Comparison of ENCODE assay signal across 14 cellular contexts in the genomic region with DNA sequence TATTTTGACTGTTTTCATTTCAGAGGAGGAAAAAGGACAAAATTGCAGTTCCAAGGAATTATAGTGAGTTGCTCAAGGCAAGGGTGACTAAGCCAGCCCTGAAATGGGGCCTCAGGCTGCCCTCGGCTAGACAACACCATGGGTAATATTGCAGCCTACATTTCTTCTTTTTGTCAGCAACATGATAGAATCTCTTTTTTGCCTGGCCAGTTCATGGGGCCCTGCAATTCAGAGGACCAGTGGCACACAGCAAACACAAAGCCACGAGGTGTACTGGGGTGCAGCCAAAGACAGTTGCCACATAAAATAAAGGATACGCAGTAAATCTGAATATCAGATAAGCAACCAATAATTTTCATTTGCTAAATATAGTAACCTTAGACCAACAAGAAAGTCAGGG. TPM values are rescaled to one million over a fixed set of nuclear protein-coding genes. Genes with fewer than 3 reads are reported as not detected.
DNase-seq lines count a peak whose midpoint lies in the region; TF ChIP-seq lines count a peak whose summit lies in the region.
"Had no signal": no experiment of that assay in that cellular context is flagged by ENCODE, and none has a peak within 500 bp of the region (broad histone marks: within the 10 kb centered on the region; RNA-seq: fewer than 3 reads in every experiment).

No MANE protein-coding gene starts in this region.

- WGBS in suprapubic skin: 54% methylated on average over 3 of the region's 3 CpGs
- 40 to 43% methylated on average over 3 of the region's 3 CpGs for WGBS in esophagus squamous epithelium, 2 donors

- intact Hi-C loops in esophagus squamous epithelium (cut with DNase I): no loop called here

- H3K4me1 Mint-ChIP-seq in HFFc6 (ENCODE audit: low read depth): peaks cover 39% of the 10 kb centered on the region

- TF ChIP-seq CTCF in HFFc6 (IDR thresholded peaks at IDR 0.05): no peak
- no peak for TF ChIP-seq CTCF in suprapubic skin (IDR thresholded peaks at IDR 0.05)
- no peak for TF ChIP-seq CTCF in esophagus squamous epithelium (IDR thresholded peaks at IDR 0.05)

- peak overlapping the region; percentile 44 for H3K4me3 ChIP-seq in adipocyte (ENCODE audit: low read length)
- no peak overlapping the region for H3K4me3 ChIP-seq in suprapubic skin
- H3K4me3 ChIP-seq in esophagus squamous epithelium: no peak overlapping the region
- H3K4me3 ChIP-seq: skin epidermis had no signal

- DNase-seq in HFFc6 (peak; percentile 77), adipocyte (ENCODE audit: low read depth) (peak; percentile 94), islet precursor cell (peak; percentile 67), suprapubic skin (ENCODE audit: low spot score in 2 of 2) (no peak), NCI-H128 (lab: John Stamatoyannopoulos, UW; ENCODE audit: unreplicated experiment) (no peak), HPDE6-E6E7 (ENCODE audit: extremely low spot score) (no peak), esophagus squamous epithelium (lab: John Stamatoyannopoulos, UW) (no peak)
- DNase-seq: activated CD8-positive, alpha-beta memory T cell treated with anti-CD3 and anti-CD28 coated beads, Interleukin-2, amount 50 U/mL, for 48 hours; GOT3; midbrain; NCI-H1092 treated with DMSO at 0.1 percent for 48 hours; T-helper 9 cell had no signal

- no peaks in the 10 kb centered on the region for H3K27me3 Mint-ChIP-seq in HFFc6 (ENCODE audit: insufficient read depth)
- H3K27me3 Mint-ChIP-seq: brain had no signal

- H3K9ac ChIP-seq in adipocyte (ENCODE audit: low read length): peak overlapping the region; percentile 34

- no peaks in the 10 kb centered on the region for H3K9me3 ChIP-seq in adipocyte (ENCODE audit: control insufficient read depth, low read length)
- no peaks in the 10 kb centered on the region for H3K9me3 ChIP-seq in suprapubic skin
- no peaks in the 10 kb centered on the region for H3K9me3 ChIP-seq in esophagus squamous epithelium

- TF ChIP-seq POLR2A in suprapubic skin (IDR thresholded peaks at IDR 0.05) (no peak), esophagus squamous epithelium (IDR thresholded peaks at IDR 0.05) (no peak)

- no peaks in the 10 kb centered on the region for H3K27me3 ChIP-seq in adipocyte (replicated peaks; ENCODE audit: control insufficient read depth, insufficient read depth, low read length)
- no peaks in the 10 kb centered on the region for H3K27me3 ChIP-seq in suprapubic skin
- no peaks in the 10 kb centered on the region for H3K27me3 ChIP-seq in esophagus squamous epithelium

- H3K27ac ChIP-seq in suprapubic skin (peak overlapping the region; percentile 52), esophagus squamous epithelium (peak overlapping the region in 2 of 4 donors; percentile 17 to 33)

- H3K4me1 ChIP-seq in adipocyte (ENCODE audit: control insufficient read depth, insufficient read depth, low read length) (peaks cover 29% of the 10 kb centered on the region), suprapubic skin (peaks cover 2% of the 10 kb centered on the region), esophagus squamous epithelium (peaks cover 12 to 48% (median 17%) of the 10 kb centered on the region in 3 donors)

- 0 out of 2 replicates have a peak overlapping the region, but pooled peaks have one; percentile 18 for H3K4me3 Mint-ChIP-seq in HFFc6
- H3K4me3 Mint-ChIP-seq: brain had no signal

- peak overlapping the region; percentile 63 for H3K27ac Mint-ChIP-seq in HFFc6

- H3K36me3 ChIP-seq in adipocyte (ENCODE audit: control insufficient read depth, insufficient read depth, low read length, severe bottlenecking) (no peaks in the 10 kb centered on the region), suprapubic skin (peaks cover 4% of the 10 kb centered on the region), esophagus squamous epithelium (peaks cover 0 to 39% (median 7%) of the 10 kb centered on the region in 3 donors)

- H3K36me3 Mint-ChIP-seq in HFFc6 (ENCODE audit: low read depth): peaks cover 7% of the 10 kb centered on the region; the same call in 1 of the 2 replicates
- H3K36me3 Mint-ChIP-seq: brain had no signal

- no peaks in the 10 kb centered on the region for H3K9me3 Mint-ChIP-seq in HFFc6

- no peak for TF ChIP-seq EP300 in suprapubic skin (IDR thresholded peaks at IDR 0.05)

RNA-seq across cellular contexts. Expression of gene RBM47, which starts 41.8 kb away (rescaled TPM):
- total RNA-seq in HFFc6 (2021; fragmentation: NEBNext Ultra II Directional; extraction: Animal tissue kit (Norgen Biotek cat#: 25700)): 1 to 10 TPM in 5 of 6 experiments, under 1 TPM in 1; 0.95 to 1.5 (median 1.4) TPM
- total RNA-seq in suprapubic skin: 100 to 1,000 TPM in 1 of 4 donors, 10 to 100 TPM in 3; 40.2 to 286 (median 47.4) TPM
- 100 to 1,000 TPM in 2 of 4 donors, 10 to 100 TPM in 2; 94.6 to 197 (median 125) TPM for total RNA-seq in esophagus squamous epithelium

Comparison
In these comparisons a context has a peak if more than half of its experiments do, and no peak if none do; other contexts are left out.
1. DNase-seq: peak in HFFc6 (single experiment), adipocyte (single experiment) and islet precursor cell (single experiment); none in suprapubic skin (0 of 2), NCI-H128 (single experiment), HPDE6-E6E7 (single experiment) and esophagus squamous epithelium (single experiment).
2. RNA of gene RBM47, which starts 41.8 kb away (total RNA-seq): 94.6 to 197 TPM in esophagus squamous epithelium and 40.2 to 286 TPM in suprapubic skin; 0.95 to 1.5 TPM in HFFc6; every median in the first group is over 10 times any median in the second.